ENCODE assay signal across 28 cellular contexts in the genomic region with DNA sequence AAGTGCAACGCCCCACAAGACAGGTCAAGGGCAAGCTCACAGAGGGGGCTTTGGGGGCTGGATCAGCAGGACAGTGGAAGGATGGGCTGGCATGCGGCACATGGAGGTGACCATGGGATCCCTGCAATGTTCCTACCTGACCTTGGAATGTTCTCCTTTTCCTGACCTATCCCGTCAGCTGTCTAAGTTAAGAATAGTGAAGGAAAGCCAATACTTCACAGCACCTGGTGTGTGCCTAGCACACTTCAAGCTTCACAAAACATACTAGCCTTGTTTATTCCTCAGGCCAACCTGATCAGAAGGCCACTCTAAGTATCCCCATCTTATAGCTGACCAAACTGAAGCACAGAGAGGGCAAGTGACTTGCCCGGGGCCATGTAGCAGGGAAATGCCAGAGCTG. TPM values are rescaled to one million over a fixed set of nuclear protein-coding genes. Genes with fewer than 3 reads are reported as not detected.
"Had no signal": no experiment of that assay in that cellular context is flagged by ENCODE, and none has a peak within 500 bp of the region (broad histone marks: within the 10 kb centered on the region; RNA-seq: fewer than 3 reads in every experiment).

No MANE protein-coding gene starts in this region.

- DNase-seq: colonic mucosa; cortex of kidney; effector CD8-positive, alpha-beta T cell; effector memory CD8-positive, alpha-beta T cell; endodermal cell; erythroblast; esophagus squamous epithelium; foreskin fibroblast; foreskin melanocyte; hypothalamus; immature natural killer cell; islet precursor cell; left cardiac atrium; left ventricle myocardium superior; lower lobe of right lung; mesenchymal stem cell; mucosa of descending colon; naive B cell had no signal

- ATAC-seq: effector memory CD8-positive, alpha-beta T cell; esophagus mucosa; gastroesophageal sphincter; heart left ventricle; left cardiac atrium; left lung; left ventricle myocardium superior; lower lobe of right lung; mucosa of descending colon had no signal

- H3K4me1 Mint-ChIP-seq: endodermal cell, immature natural killer cell, mesothelial cell of epicardium had no signal

- H3K4me2 ChIP-seq: hepatocyte had no signal

- H3K27ac Mint-ChIP-seq: dendritic cell treated with granulocyte-macrophage colony-stimulating factor and Interleukin-4, amounts not matched to agents 40 ng/mL and 50 ng/mL, for 4 days; effector memory CD8-positive, alpha-beta T cell; endodermal cell; immature natural killer cell; mesothelial cell of epicardium; naive B cell had no signal

- H3K4me3 Mint-ChIP-seq: dendritic cell treated with granulocyte-macrophage colony-stimulating factor and Interleukin-4, amounts not matched to agents 40 ng/mL and 50 ng/mL, for 4 days; effector memory CD8-positive, alpha-beta T cell; endodermal cell; immature natural killer cell; mesothelial cell of epicardium; naive B cell had no signal

- H3K79me2 ChIP-seq: hepatocyte had no signal

- H3K9me3 Mint-ChIP-seq: dendritic cell treated with granulocyte-macrophage colony-stimulating factor and Interleukin-4, amounts not matched to agents 40 ng/mL and 50 ng/mL, for 4 days; effector memory CD8-positive, alpha-beta T cell had no signal

- H3K27me3 ChIP-seq: colonic mucosa, heart left ventricle, hepatocyte had no signal

- H3K4me3 ChIP-seq: colonic mucosa, esophagus squamous epithelium, gastroesophageal sphincter, heart left ventricle, hepatocyte, left lung, lower lobe of right lung, mucosa of descending colon had no signal

- H3K36me3 Mint-ChIP-seq: immature natural killer cell, mesothelial cell of epicardium, naive B cell had no signal

- H3K9me3 ChIP-seq: colonic mucosa, lower lobe of right lung, mucosa of descending colon had no signal

- H3K4me1 ChIP-seq: colonic mucosa, esophagus squamous epithelium, gastroesophageal sphincter, left lung, lower lobe of right lung had no signal

- H3K27ac ChIP-seq: colonic mucosa, epithelial cell of prostate, esophagus squamous epithelium, gastroesophageal sphincter, heart left ventricle, hepatocyte, left lung, lower lobe of right lung had no signal

- H2AFZ ChIP-seq: hepatocyte had no signal

- H3K36me3 ChIP-seq: colonic mucosa, esophagus squamous epithelium, gastroesophageal sphincter, heart left ventricle, left lung, lower lobe of right lung had no signal

RNA-seq across cellular contexts. Expression of gene LRRC38, which starts 31.2 kb away (rescaled TPM):
- total RNA-seq: colonic mucosa, esophagus mucosa, left lung, lower lobe of right lung, mesenteric fat pad, mesothelial cell of epicardium, mucosa of descending colon, myocyte had no signal
